Comparison of ENCODE assay signal across 34 cellular contexts in the genomic region with DNA sequence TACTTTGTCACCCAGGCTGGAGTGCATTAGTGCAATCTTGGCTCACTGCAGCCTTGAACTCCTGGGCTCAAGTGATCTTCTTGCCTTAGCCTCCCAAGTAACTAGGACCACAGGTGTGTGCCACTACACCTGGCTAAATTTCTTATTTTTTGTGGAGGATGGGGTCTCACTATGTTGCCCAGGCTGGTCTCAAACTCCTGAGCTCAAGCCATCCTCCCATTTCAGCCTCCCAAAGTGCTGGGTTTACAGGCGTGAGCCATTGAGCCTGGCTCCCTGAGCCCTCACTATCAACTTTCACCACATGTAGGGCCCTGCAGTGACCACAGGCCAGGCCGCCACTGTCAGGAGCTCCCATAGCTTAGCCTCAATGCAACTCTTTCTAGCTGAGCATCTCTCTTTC.
"Had no signal": no experiment of that assay in that cellular context is flagged by ENCODE, and none has a peak within 500 bp of the region (broad histone marks: within the 10 kb centered on the region; RNA-seq: fewer than 3 reads in every experiment).

No MANE protein-coding gene starts in this region.

- H3K27me3 Mint-ChIP-seq: activated B cell treated with CpG ODN at 0.5 μM for 24 hours; activated CD4-positive, alpha-beta memory T cell treated with anti-CD3 and anti-CD28 coated beads for 36 hours; activated CD4-positive, alpha-beta T cell treated with anti-CD3 and anti-CD28 coated beads, Interleukin-2, amount 10 ng/mL, durations not matched to agents 24 days and 14 days; activated CD8-positive, alpha-beta T cell treated with anti-CD3 and anti-CD28 coated beads for 36 hours had no signal

- H3K4me1 ChIP-seq: adrenal gland, body of pancreas, breast epithelium had no signal

- H3K36me3 ChIP-seq: adrenal gland, brain microvascular endothelial cell, breast epithelium, WERI-Rb-1 had no signal

- H3K4me1 Mint-ChIP-seq: activated B cell treated with CpG ODN at 0.5 μM for 24 hours; activated naive CD8-positive, alpha-beta T cell treated with anti-CD3 and anti-CD28 coated beads for 36 hours; activated T-helper 17 cell treated with anti-CD3 and anti-CD28 coated beads, Interleukin-2, amount 50 U/mL, for 72 hours had no signal

- ATAC-seq: activated CD8-positive, alpha-beta T cell treated with anti-CD3 and anti-CD28 coated beads for 36 hours; activated naive CD4-positive, alpha-beta T cell treated with anti-CD3 and anti-CD28 coated beads, Interleukin-2, amount 50 U/mL, for 72 hours; activated T-cell treated with anti-CD3 and anti-CD28 coated beads, Interleukin-2, amount 50 U/mL, for 4 hours; activated T-cell treated with anti-CD3 and anti-CD28 coated beads, Interleukin-2, amount 50 U/mL, for 72 hours; activated T-helper 17 cell treated with anti-CD3 and anti-CD28 coated beads, Interleukin-2, amount 50 U/mL, for 72 hours; body of pancreas had no signal

- H3K27ac Mint-ChIP-seq: activated B cell treated with CpG ODN at 0.5 μM for 24 hours; activated CD4-positive, alpha-beta memory T cell treated with anti-CD3 and anti-CD28 coated beads for 36 hours; activated CD4-positive, alpha-beta T cell treated with anti-CD3 and anti-CD28 coated beads, Interleukin-2, amount 10 ng/mL, durations not matched to agents 24 days and 14 days; activated CD8-positive, alpha-beta T cell treated with anti-CD3 and anti-CD28 coated beads for 36 hours; activated naive CD4-positive, alpha-beta T cell treated with anti-CD3 and anti-CD28 coated beads for 36 hours; activated naive CD4-positive, alpha-beta T cell treated with anti-CD3 and anti-CD28 coated beads, Interleukin-2, amount 50 U/mL, for 72 hours; activated naive CD8-positive, alpha-beta T cell treated with anti-CD3 and anti-CD28 coated beads for 36 hours; activated T-cell treated with anti-CD3 and anti-CD28 coated beads, Interleukin-2, amount 50 U/mL, for 72 hours; activated T-helper 1 cell treated with anti-CD3 and anti-CD28 coated beads, Interleukin-12 subunit alpha, Interleukin-12 subunit beta, Interleukin-2, Interleukin-4 antibody, amounts not matched to agents 30 ng/mL and 10 ng/mL and 1 ng/mL, durations not matched to agents 14 hours and 24 hours and 36 hours; activated T-helper 17 cell treated with anti-CD3 and anti-CD28 coated beads, Interleukin-2, amount 50 U/mL, for 72 hours; T-helper 1 cell treated with Interleukin-12 subunit alpha and Interleukin-12 subunit beta and Interleukin-4 antibody, amounts not matched to agents 30 μg/mL and 1 μg/mL, for 36 hours; T-helper 2 cell treated with Interferon-gamma antibody and Interleukin-4, amounts not matched to agents 5 μg/mL and 100 μg/mL, for 36 hours had no signal

- H3K9me3 ChIP-seq: body of pancreas had no signal

- H3K27ac ChIP-seq: adrenal gland, body of pancreas, brain microvascular endothelial cell, breast epithelium, WERI-Rb-1 had no signal

- H3K36me3 Mint-ChIP-seq: activated CD4-positive, alpha-beta memory T cell treated with anti-CD3 and anti-CD28 coated beads for 36 hours; activated naive CD8-positive, alpha-beta T cell treated with anti-CD3 and anti-CD28 coated beads for 36 hours had no signal

- H3K4me3 ChIP-seq: adrenal gland, body of pancreas, breast epithelium had no signal

- DNase-seq: activated B cell treated with CpG ODN at 0.5 μM for 24 hours; activated CD4-positive, alpha-beta memory T cell treated with anti-CD3 and anti-CD28 coated beads for 36 hours; activated CD4-positive, alpha-beta T cell treated with anti-CD3 and anti-CD28 coated beads for 4 hours; activated CD4-positive, alpha-beta T cell treated with anti-CD3 and anti-CD28 coated beads, Interleukin-2, amount 10 ng/mL, durations not matched to agents 24 days and 14 days; activated CD4-positive, alpha-beta T cell treated with anti-CD3 and anti-CD28 coated beads, Interleukin-2, amount 50 U/mL, for 1 hour; activated CD4-positive, alpha-beta T cell treated with anti-CD3 and anti-CD28 coated beads, Interleukin-2, amount 50 U/mL, for 4 hours; activated CD4-positive, CD25-positive, alpha-beta regulatory T cell treated with anti-CD3 and anti-CD28 coated beads, Interleukin-2, amount 50 U/mL, for 72 hours; activated CD8-positive, alpha-beta memory T cell treated with anti-CD3 and anti-CD28 coated beads, Interleukin-2, amount 50 U/mL, for 4 hours; activated CD8-positive, alpha-beta T cell treated with anti-CD3 and anti-CD28 coated beads for 36 hours; activated effector memory CD4-positive, alpha-beta T cell treated with anti-CD3 and anti-CD28 coated beads, Interleukin-2, amount 50 U/mL, for 16 hours; activated gamma-delta T cell treated with Interleukin-2 at 50 U/mL for 16 hours; activated naive CD4-positive, alpha-beta T cell; activated naive CD4-positive, alpha-beta T cell treated with anti-CD3 and anti-CD28 coated beads for 36 hours; activated naive CD4-positive, alpha-beta T cell treated with anti-CD3 and anti-CD28 coated beads, Interleukin-2, amount 50 U/mL, for 16 hours; activated naive CD8-positive, alpha-beta T cell treated with anti-CD3 and anti-CD28 coated beads for 36 hours; activated T-cell treated with anti-CD3 and anti-CD28 coated beads for 4 hours; activated T-cell treated with anti-CD3 and anti-CD28 coated beads, Interleukin-2, amount 50 U/mL, for 1 hour; activated T-cell treated with anti-CD3 and anti-CD28 coated beads, Interleukin-2, amount 50 U/mL, for 4 hours; activated T-cell treated with anti-CD3 and anti-CD28 coated beads, Interleukin-2, amount 50 U/mL, for 72 hours; adrenal gland; amniotic stem cell; body of pancreas; brain microvascular endothelial cell; central memory CD4-positive, alpha-beta T cell; T-helper 1 cell; T-helper 2 cell; T-helper 9 cell; WERI-Rb-1 had no signal

- H3K4me3 Mint-ChIP-seq: activated B cell treated with CpG ODN at 0.5 μM for 24 hours; activated CD4-positive, alpha-beta memory T cell treated with anti-CD3 and anti-CD28 coated beads for 36 hours; activated CD4-positive, alpha-beta T cell treated with anti-CD3 and anti-CD28 coated beads, Interleukin-2, amount 10 ng/mL, durations not matched to agents 24 days and 14 days; activated CD8-positive, alpha-beta T cell treated with anti-CD3 and anti-CD28 coated beads for 36 hours; activated naive CD4-positive, alpha-beta T cell treated with anti-CD3 and anti-CD28 coated beads for 36 hours; activated naive CD8-positive, alpha-beta T cell treated with anti-CD3 and anti-CD28 coated beads for 36 hours; activated T-cell treated with anti-CD3 and anti-CD28 coated beads, Interleukin-2, amount 50 U/mL, for 4 hours; activated T-cell treated with anti-CD3 and anti-CD28 coated beads, Interleukin-2, amount 50 U/mL, for 72 hours; activated T-helper 1 cell treated with anti-CD3 and anti-CD28 coated beads, Interleukin-12 subunit alpha, Interleukin-12 subunit beta, Interleukin-2, Interleukin-4 antibody, amounts not matched to agents 30 ng/mL and 10 ng/mL and 1 ng/mL, durations not matched to agents 14 hours and 24 hours and 36 hours; activated T-helper 17 cell treated with anti-CD3 and anti-CD28 coated beads, Interleukin-2, amount 50 U/mL, for 72 hours; T-helper 1 cell treated with Interleukin-12 subunit alpha and Interleukin-12 subunit beta and Interleukin-4 antibody, amounts not matched to agents 30 μg/mL and 1 μg/mL, for 36 hours; T-helper 2 cell treated with Interferon-gamma antibody and Interleukin-4, amounts not matched to agents 5 μg/mL and 100 μg/mL, for 36 hours had no signal
